Comparison of ENCODE assay signal across 28 cellular contexts in genomic region chr1:165342588-165342987, GRCh38. TPM values are rescaled to one million over a fixed set of nuclear protein-coding genes. Genes with fewer than 3 reads are reported as not detected.
"Had no signal": no experiment of that assay in that cellular context is flagged by ENCODE, and none has a peak within 500 bp of the region (broad histone marks: within the 10 kb centered on the region; RNA-seq: fewer than 3 reads in every experiment).

No MANE protein-coding gene starts in this region.

- H3K27me3 ChIP-seq: right lobe of liver had no signal

- H3K36me3 Mint-ChIP-seq: activated naive CD4-positive, alpha-beta T cell treated with anti-CD3 and anti-CD28 coated beads, Interleukin-2, amount 50 U/mL, for 24 hours; brain; mesothelial cell of epicardium; stimulated activated effector memory CD8-positive, alpha-beta T cell treated with anti-CD3 and anti-CD28 coated beads, Interleukin-12 subunit alpha, Interleukin-12 subunit beta, amount 100 ng/mL, for 72 hours; WTC11 had no signal

- H3K9me3 Mint-ChIP-seq: activated naive CD4-positive, alpha-beta T cell treated with anti-CD3 and anti-CD28 coated beads, Interleukin-2, amount 50 U/mL, for 24 hours; brain; dendritic cell treated with granulocyte-macrophage colony-stimulating factor and Interleukin-4, amounts not matched to agents 40 ng/mL and 50 ng/mL, for 4 days; mesothelial cell of epicardium; nephron progenitor cell; stimulated activated effector memory CD8-positive, alpha-beta T cell treated with anti-CD3 and anti-CD28 coated beads, Interleukin-12 subunit alpha, Interleukin-12 subunit beta, amount 100 ng/mL, for 72 hours; WTC11 had no signal

- H3K4me3 ChIP-seq: esophagus squamous epithelium, gastrocnemius medialis, left lung, right lobe of liver, stomach, suprapubic skin, tibial nerve had no signal

- H3K4me1 ChIP-seq: left lung, parathyroid adenoma, right lobe of liver, stomach, suprapubic skin, tibial nerve had no signal

- H3K36me3 ChIP-seq: esophagus squamous epithelium, gastrocnemius medialis, left lung, right lobe of liver, stomach, suprapubic skin, tibial nerve had no signal

- DNase-seq: activated gamma-delta T cell treated with Interleukin-2 at 50 U/mL for 16 hours; activated T-cell treated with anti-CD3 and anti-CD28 coated beads, Interleukin-2, amount 50 U/mL, for 1 hour; aorta; caudate nucleus; effector CD8-positive, alpha-beta T cell; esophagus squamous epithelium; gastrocnemius medialis; hippocampal formation; kidney glomerular epithelial cell; left lung; nephron progenitor cell; nucleus accumbens; right lobe of liver; small intestine; stimulated activated CD4-positive, alpha-beta T cell treated with anti-CD3 and anti-CD28 coated beads, Interleukin-2, amount 100 ng/mL, for 24 hours; stomach; T1000 had no signal

- H2AFZ ChIP-seq: parathyroid adenoma had no signal

- ATAC-seq: left lung; right lobe of liver; stimulated activated effector memory CD8-positive, alpha-beta T cell treated with anti-CD3 and anti-CD28 coated beads, Interleukin-12 subunit alpha, Interleukin-12 subunit beta, amount 100 ng/mL, for 72 hours; WTC11 had no signal

- H3K4me3 Mint-ChIP-seq: activated naive CD4-positive, alpha-beta T cell treated with anti-CD3 and anti-CD28 coated beads, Interleukin-2, amount 50 U/mL, for 24 hours; dendritic cell treated with granulocyte-macrophage colony-stimulating factor and Interleukin-4, amounts not matched to agents 40 ng/mL and 50 ng/mL, for 4 days; mesothelial cell of epicardium; nephron progenitor cell; stimulated activated effector memory CD8-positive, alpha-beta T cell treated with anti-CD3 and anti-CD28 coated beads, Interleukin-12 subunit alpha, Interleukin-12 subunit beta, amount 100 ng/mL, for 72 hours; WTC11 had no signal

- H3K27ac ChIP-seq: esophagus squamous epithelium, gastrocnemius medialis, left lung, parathyroid adenoma, right lobe of liver, stomach, suprapubic skin, tibial nerve had no signal

- H3K27ac Mint-ChIP-seq: activated naive CD4-positive, alpha-beta T cell treated with anti-CD3 and anti-CD28 coated beads, Interleukin-2, amount 50 U/mL, for 24 hours; dendritic cell treated with granulocyte-macrophage colony-stimulating factor and Interleukin-4, amounts not matched to agents 40 ng/mL and 50 ng/mL, for 4 days; mesothelial cell of epicardium; nephron progenitor cell; stimulated activated effector memory CD8-positive, alpha-beta T cell treated with anti-CD3 and anti-CD28 coated beads, Interleukin-12 subunit alpha, Interleukin-12 subunit beta, amount 100 ng/mL, for 72 hours; WTC11 had no signal

- H3K9ac ChIP-seq: parathyroid adenoma had no signal

- H3K9me3 ChIP-seq: esophagus squamous epithelium, gastrocnemius medialis, left lung, right lobe of liver, stomach, suprapubic skin, tibial nerve had no signal

- H3K4me1 Mint-ChIP-seq: activated naive CD4-positive, alpha-beta T cell treated with anti-CD3 and anti-CD28 coated beads, Interleukin-2, amount 50 U/mL, for 24 hours; mesothelial cell of epicardium; stimulated activated effector memory CD8-positive, alpha-beta T cell treated with anti-CD3 and anti-CD28 coated beads, Interleukin-12 subunit alpha, Interleukin-12 subunit beta, amount 100 ng/mL, for 72 hours had no signal

- H3K79me2 ChIP-seq: parathyroid adenoma had no signal

RNA-seq across cellular contexts. Expression of gene LMX1A, which starts 13.9 kb away (rescaled TPM):
- total RNA-seq: left lung, lung microvascular endothelial cell, pulmonary artery endothelial cell, stomach, WTC11 had no signal
